In the genomic region with DNA sequence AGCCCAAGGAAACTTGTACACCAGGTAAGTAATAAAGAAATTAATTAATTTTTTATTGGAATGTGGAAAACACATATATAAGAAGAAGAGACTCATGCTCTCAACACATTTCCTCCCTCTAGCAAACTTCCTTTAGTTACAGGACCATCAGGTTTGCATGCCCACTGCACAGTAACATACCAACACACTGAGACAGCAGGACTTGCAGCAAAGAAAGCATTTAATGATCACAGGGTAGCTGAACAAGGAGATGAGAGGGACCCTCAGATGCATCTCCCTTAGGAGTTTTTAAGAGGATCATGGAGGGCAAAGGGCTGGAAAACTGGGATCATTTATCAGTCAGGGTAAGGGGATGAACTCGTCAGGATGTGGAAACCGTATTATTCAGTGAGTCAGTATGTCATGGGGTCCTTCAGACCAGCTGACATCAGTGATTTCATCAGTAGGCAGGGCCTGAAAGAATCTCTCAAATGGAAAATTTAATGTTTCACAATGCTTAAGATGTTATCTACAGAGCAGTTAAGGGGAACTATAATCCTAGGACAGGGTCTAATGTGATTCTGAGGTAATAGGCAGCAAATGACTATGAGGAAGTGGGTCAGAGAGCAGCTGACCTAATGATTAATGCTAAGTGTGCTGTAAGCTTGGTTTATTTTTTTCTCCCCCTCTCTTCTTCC, we compare ENCODE assay signal across 13 cellular contexts.
DNase-seq lines count a peak whose midpoint lies in the region; ATAC-seq, FAIRE-seq and TF ChIP-seq lines count a peak whose summit lies in the region.
"Had no signal": no experiment of that assay in that cellular context is flagged by ENCODE, and none has a peak within 500 bp of the region (broad histone marks: within the 10 kb centered on the region; RNA-seq: fewer than 3 reads in every experiment).

No MANE protein-coding gene starts in this region.

- intact Hi-C loops in adrenal gland (cut with DNase I), result no loop called here

- 30 to 40% (median 35%) methylated on average over 2 of the region's 2 CpGs for WGBS in adrenal gland, 4 donors

- peak overlapping the region in 2 of 5 donors; percentile 79 for H3K27ac ChIP-seq in adrenal gland
- H3K27ac ChIP-seq: suprapubic skin, VCaP had no signal

- H3K4me3 ChIP-seq in adrenal gland, result no peak overlapping the region
- H3K4me3 ChIP-seq in kidney epithelial cell (ENCODE audit: low read depth, low read length), result no peak overlapping the region
- H3K4me3 ChIP-seq: suprapubic skin had no signal

- peak; percentile 90 for DNase-seq in AG09319 (ENCODE audit: extremely low read depth, low read depth)
- peak; percentile 28 for DNase-seq in HTR-8/SVneo (ENCODE audit: insufficient read length, low spot score)
- DNase-seq in adrenal gland, result peak in 6 of 7 donors; percentile 22 to 76 (median 50)
- peak; percentile 93 for DNase-seq in kidney epithelial cell (ENCODE audit: low read depth)
- DNase-seq in inferior parietal cortex (ENCODE audit: extremely low spot score), result no peak
- no peak for DNase-seq in occipital lobe (lab: John Stamatoyannopoulos, UW)
- no peak for DNase-seq in NCI-H1048 (lab: John Stamatoyannopoulos, UW)
- DNase-seq: CD8-positive, alpha-beta T cell; NCI-H526; stimulated activated CD4-positive, alpha-beta T cell treated with anti-CD3 and anti-CD28 coated beads, Interleukin-15, amount 100 ng/mL, for 24 hours had no signal

- TF ChIP-seq CTCF in AG09319 (IDR thresholded peaks at IDR 0.05; ENCODE audit: low read depth, low read length) (no peak), adrenal gland (IDR thresholded peaks at IDR 0.05) (no peak), kidney epithelial cell (IDR thresholded peaks at IDR 0.05; ENCODE audit: insufficient read depth, low read length, poor library complexity, severe bottlenecking) (no peak)

- peaks cover 0 to 6% of the 10 kb centered on the region in 2 donors for H3K4me1 ChIP-seq in adrenal gland (replicated peaks in 1 of 2)
- H3K4me1 ChIP-seq: suprapubic skin had no signal

- H3K27me3 ChIP-seq in adrenal gland (no peaks in the 10 kb centered on the region), kidney epithelial cell (ENCODE audit: control insufficient read depth, insufficient read depth, low read length) (no peaks in the 10 kb centered on the region)
- H3K27me3 ChIP-seq: suprapubic skin had no signal

- TF ChIP-seq POLR2A in adrenal gland (IDR thresholded peaks at IDR 0.05), result no peak

- H3K36me3 ChIP-seq in adrenal gland (replicated peaks in 1 of 2) (no peaks in the 10 kb centered on the region), kidney epithelial cell (ENCODE audit: control insufficient read depth, insufficient read depth, low read length) (no peaks in the 10 kb centered on the region)
- H3K36me3 ChIP-seq: suprapubic skin had no signal

- no peaks in the 10 kb centered on the region for H3K9me3 ChIP-seq in adrenal gland (replicated peaks in 1 of 3)
- H3K9me3 ChIP-seq: suprapubic skin had no signal

- FAIRE-seq in HTR-8/SVneo (lab: Jason Lieb, UNC), result peak; percentile 59

- ATAC-seq in HG03460 (IDR thresholded peaks at IDR 0.05; ENCODE audit: unreplicated experiment), result no peak
- ATAC-seq: CD8-positive, alpha-beta T cell had no signal

Comparison
In these comparisons a context has a peak if more than half of its experiments do, and no peak if none do; other contexts are left out.
1. DNase-seq: peak in AG09319 (single experiment), HTR-8/SVneo (single experiment), adrenal gland (6 of 7) and kidney epithelial cell (single experiment); none in inferior parietal cortex (single experiment), occipital lobe (single experiment) and NCI-H1048 (single experiment).